In genomic region chr3:51696954-51697353, GRCh38 we compare ENCODE assay signal across 19 cellular contexts.
"Had no signal": no experiment of that assay in that cellular context is flagged by ENCODE, and none has a peak within 500 bp of the region (broad histone marks: within the 10 kb centered on the region; RNA-seq: fewer than 3 reads in every experiment).

No MANE protein-coding gene starts in this region.

- H3K4me3 Mint-ChIP-seq: mesothelial cell of epicardium; naive B cell; stimulated activated naive CD8-positive, alpha-beta T cell treated with anti-CD3 and anti-CD28 coated beads, Interleukin-15, Interleukin-2, amounts not matched to agents 100 ng/mL and 50 ng/mL, for 24 hours had no signal

- DNase-seq: activated CD4-positive, alpha-beta T cell treated with anti-CD3 and anti-CD28 coated beads for 1 hour; activated CD4-positive, alpha-beta T cell treated with anti-CD3 and anti-CD28 coated beads, Interleukin-2, amount 50 U/mL, for 48 hours; activated gamma-delta T cell treated with Interleukin-2 at 50 U/mL for 16 hours; activated T-cell treated with anti-CD3 and anti-CD28 coated beads, Interleukin-2, amount 50 U/mL, for 48 hours; cortex of kidney; effector memory CD4-positive, alpha-beta T cell; hippocampal formation; left cardiac atrium; lower lobe of right lung; naive B cell; stimulated activated CD4-positive, alpha-beta T cell treated with anti-CD3 and anti-CD28 coated beads, Interleukin-12 subunit alpha, Interleukin-12 subunit beta, amount 100 ng/mL, for 4 hours; T1000 had no signal

- H3K27ac Mint-ChIP-seq: mesothelial cell of epicardium; progenitor cell of endocrine pancreas; stimulated activated naive CD8-positive, alpha-beta T cell treated with anti-CD3 and anti-CD28 coated beads, Interleukin-15, Interleukin-2, amounts not matched to agents 100 ng/mL and 50 ng/mL, for 24 hours had no signal

- ATAC-seq: gastroesophageal sphincter, left cardiac atrium, lower lobe of right lung, sciatic nerve had no signal

- H3K27me3 Mint-ChIP-seq: naive B cell; progenitor cell of endocrine pancreas; stimulated activated naive CD8-positive, alpha-beta T cell treated with anti-CD3 and anti-CD28 coated beads, Interleukin-15, Interleukin-2, amounts not matched to agents 100 ng/mL and 50 ng/mL, for 24 hours had no signal

- H3K27ac ChIP-seq: epithelial cell of prostate, gastroesophageal sphincter, lower lobe of right lung, thoracic aorta had no signal

- H3K27me3 ChIP-seq: gastroesophageal sphincter had no signal

- H3K4me1 Mint-ChIP-seq: mesothelial cell of epicardium had no signal

- H3K9me3 Mint-ChIP-seq: mesothelial cell of epicardium; naive B cell; stimulated activated naive CD8-positive, alpha-beta T cell treated with anti-CD3 and anti-CD28 coated beads, Interleukin-15, Interleukin-2, amounts not matched to agents 100 ng/mL and 50 ng/mL, for 24 hours had no signal

- H3K9me3 ChIP-seq: gastroesophageal sphincter, lower lobe of right lung, thoracic aorta had no signal

- H3K4me1 ChIP-seq: gastroesophageal sphincter, lower lobe of right lung had no signal

- H3K4me3 ChIP-seq: gastroesophageal sphincter, lower lobe of right lung, thoracic aorta had no signal
